Comparison of ENCODE assay signal across 8 cellular contexts in genomic region chr1:155910621-155911121, GRCh38. TPM values are rescaled to one million over a fixed set of nuclear protein-coding genes. Genes with fewer than 3 reads are reported as not detected.
DNase-seq lines count a peak whose midpoint lies in the region; ATAC-seq and TF ChIP-seq lines count a peak whose summit lies in the region.

No MANE protein-coding gene starts in this region.

- no peaks in the 10 kb centered on the region for H3K9me3 Mint-ChIP-seq in T-helper 2 cell treated with Interferon-gamma antibody and Interleukin-4, amounts not matched to agents 5 μg/mL and 100 μg/mL, for 36 hours
- no peaks in the 10 kb centered on the region for H3K9me3 Mint-ChIP-seq in type B pancreatic cell

- peak overlapping the region; percentile 93 for H3K27ac ChIP-seq in epithelial cell of prostate

- DNase-seq in Right ventricle myocardium inferior (ENCODE audit: missing footprints) (no peak), cardiac septum (ENCODE audit: low spot score) (no peak), HT1080 (ENCODE audit: low read depth) (peak; percentile 35), epithelial cell of prostate (ENCODE audit: low read depth, low spot score) (no peak), midbrain (lab: John Stamatoyannopoulos, UW) (peak; percentile 63), type B pancreatic cell (ENCODE audit: extremely low spot score, unreplicated experiment) (no peak)
- DNase-seq in T-helper 2 cell treated with Interferon-gamma antibody and Interleukin-4, amounts not matched to agents 5 μg/mL and 100 μg/mL, for 36 hours (ENCODE audit: low spot score), result no peak

- peak overlapping the region; percentile 99 for H3K27ac Mint-ChIP-seq in T-helper 2 cell treated with Interferon-gamma antibody and Interleukin-4, amounts not matched to agents 5 μg/mL and 100 μg/mL, for 36 hours
- peak overlapping the region; percentile 98 for H3K27ac Mint-ChIP-seq in type B pancreatic cell

- H3K36me3 Mint-ChIP-seq in T-helper 2 cell treated with Interferon-gamma antibody and Interleukin-4, amounts not matched to agents 5 μg/mL and 100 μg/mL, for 36 hours (ENCODE audit: low read depth), result peaks cover 55% of the 10 kb centered on the region
- peaks cover 16% of the 10 kb centered on the region for H3K36me3 Mint-ChIP-seq in type B pancreatic cell

- H3K4me1 Mint-ChIP-seq in T-helper 2 cell treated with Interferon-gamma antibody and Interleukin-4, amounts not matched to agents 5 μg/mL and 100 μg/mL, for 36 hours (ENCODE audit: low read depth), result peaks cover 20% of the 10 kb centered on the region
- peaks cover 20% of the 10 kb centered on the region for H3K4me1 Mint-ChIP-seq in type B pancreatic cell (ENCODE audit: unreplicated experiment)

- no peaks in the 10 kb centered on the region for H3K27me3 Mint-ChIP-seq in T-helper 2 cell treated with Interferon-gamma antibody and Interleukin-4, amounts not matched to agents 5 μg/mL and 100 μg/mL, for 36 hours (ENCODE audit: low read depth)
- H3K27me3 Mint-ChIP-seq in type B pancreatic cell, result no peaks in the 10 kb centered on the region

- ATAC-seq in Right ventricle myocardium inferior, result peak; percentile 62
- ATAC-seq in GM21367 (IDR thresholded peaks at IDR 0.05; ENCODE audit: unreplicated experiment), result no peak

- no peak for TF ChIP-seq CTCF in type B pancreatic cell (conservative IDR thresholded peaks at IDR 0.05)

- intact Hi-C loops in Right ventricle myocardium inferior (cut with DNase I) (loop anchor here (5.0 to 10.0 kb wide), 2 partner anchors 53 to 96 kb away; partner anchors contain the start of genes GON4L and SYT11), cardiac septum (cut with DNase I) (loop anchor here (2.0 kb wide), 1 partner anchor 50 kb away; no protein-coding TSS in a partner anchor)

- H3K4me3 Mint-ChIP-seq in T-helper 2 cell treated with Interferon-gamma antibody and Interleukin-4, amounts not matched to agents 5 μg/mL and 100 μg/mL, for 36 hours, result peak overlapping the region; percentile 98
- peak overlapping the region; percentile 92 for H3K4me3 Mint-ChIP-seq in type B pancreatic cell

RNA-seq across cellular contexts. Expression of gene RIT1, which starts 0.5 kb away (rescaled TPM):
- total RNA-seq in Right ventricle myocardium inferior, result 21.7 TPM
- 26.2 TPM for total RNA-seq in cardiac septum
- total RNA-seq in HT1080 (2014; rRNA removed; shearing (Covaris generic)), result 9.1 and 10.1 TPM in 2 replicates
- polyA plus RNA-seq in HT1080 (2015; cell fraction: cytosol; rRNA removed), result 7.3 and 10.8 TPM in 2 replicates
- polyA plus RNA-seq in HT1080 (2015; cell fraction: nucleus; rRNA removed), result 14.0 and 20.3 TPM in 2 replicates
- total RNA-seq in type B pancreatic cell (ENCODE audit: low replicate concordance), result 35.3 and 45.4 TPM in 2 replicates

RNA-seq across cellular contexts. Expression of gene KHDC4, which starts 23.5 kb away (rescaled TPM):
- 22.0 TPM for total RNA-seq in Right ventricle myocardium inferior
- 26.8 TPM for total RNA-seq in cardiac septum
- 31.2 and 36.2 TPM in 2 replicates for total RNA-seq in HT1080 (2014; rRNA removed; shearing (Covaris generic))
- polyA plus RNA-seq in HT1080 (2015; cell fraction: cytosol; rRNA removed), result 32.6 and 33.2 TPM in 2 replicates
- 267 and 335 TPM in 2 replicates for polyA plus RNA-seq in HT1080 (2015; cell fraction: nucleus; rRNA removed)
- 42.5 and 57.8 TPM in 2 replicates for total RNA-seq in type B pancreatic cell (ENCODE audit: low replicate concordance)

RNA-seq across cellular contexts. Expression of gene RXFP4, which starts 30.8 kb away (rescaled TPM):
- total RNA-seq in Right ventricle myocardium inferior, result not detected
- total RNA-seq in cardiac septum, result not detected
- total RNA-seq in HT1080 (2014; rRNA removed; shearing (Covaris generic)), result 0.55 TPM in 1 of 2 replicates, not detected in the other
- polyA plus RNA-seq in HT1080 (2015; cell fraction: cytosol; rRNA removed), result 0.12 TPM in 1 of 2 replicates, not detected in the other
- polyA plus RNA-seq in HT1080 (2015; cell fraction: nucleus; rRNA removed), result 0.10 TPM in 1 of 2 replicates, not detected in the other
- total RNA-seq in type B pancreatic cell (ENCODE audit: low replicate concordance), result not detected in 2 replicates

RNA-seq across cellular contexts. Expression of gene SYT11, which starts 51.3 kb away (rescaled TPM):
- total RNA-seq in Right ventricle myocardium inferior (9.2 TPM), cardiac septum (24.4 TPM), type B pancreatic cell (ENCODE audit: low replicate concordance) (0.74 and 2.3 TPM in 2 replicates)
- total RNA-seq in HT1080 (2014; rRNA removed; shearing (Covaris generic)), result 15.0 and 16.9 TPM in 2 replicates
- polyA plus RNA-seq in HT1080 (2015; cell fraction: cytosol; rRNA removed), result 8.4 and 11.8 TPM in 2 replicates
- polyA plus RNA-seq in HT1080 (2015; cell fraction: nucleus; rRNA removed), result 28.6 and 30.5 TPM in 2 replicates

RNA-seq across cellular contexts. Expression of gene GON4L, which starts 53.7 kb away (rescaled TPM):
- 19.3 TPM for total RNA-seq in Right ventricle myocardium inferior
- 29.5 TPM for total RNA-seq in cardiac septum
- 16.2 and 16.9 TPM in 2 replicates for total RNA-seq in HT1080 (2014; rRNA removed; shearing (Covaris generic))
- polyA plus RNA-seq in HT1080 (2015; cell fraction: cytosol; rRNA removed), result 7.7 and 10.0 TPM in 2 replicates
- 51.4 and 60.3 TPM in 2 replicates for polyA plus RNA-seq in HT1080 (2015; cell fraction: nucleus; rRNA removed)
- 48.0 and 59.3 TPM in 2 replicates for total RNA-seq in type B pancreatic cell (ENCODE audit: low replicate concordance)

Comparison
In these comparisons a context has a peak if more than half of its experiments do, and no peak if none do; other contexts are left out.
1. DNase-seq: peak in HT1080 (single experiment) and midbrain (single experiment); none in Right ventricle myocardium inferior (single experiment), cardiac septum (single experiment), T-helper 2 cell treated with Interferon-gamma antibody and Interleukin-4, amounts not matched to agents 5 μg/mL and 100 μg/mL, for 36 hours (single experiment), epithelial cell of prostate (single experiment) and type B pancreatic cell (single experiment).